10 cellular contexts compared by ENCODE assay signal in genomic region chr2:100924122-100924519, GRCh38.
A peak's percentile ranks its signal among the peaks of the same experiment; 100 is the strongest.
DNase-seq lines count a peak whose midpoint lies in the region; ATAC-seq, FAIRE-seq and TF ChIP-seq lines count a peak whose summit lies in the region.
"Had no signal": no experiment of that assay in that cellular context is flagged by ENCODE, and none has a peak within 500 bp of the region (broad histone marks: within the 10 kb centered on the region; RNA-seq: fewer than 3 reads in every experiment).

No MANE protein-coding gene starts in this region.

- POLR2A ChIA-PET in GM12878 (lab: Charles Lee): interaction anchor here (0.5 kb wide), 1 partner anchor 360 kb away, joined by 3 read pairs; no protein-coding TSS in a partner anchor

- H3K36me3 Mint-ChIP-seq in activated T-cell treated with anti-CD3 and anti-CD28 coated beads, Interleukin-2, amount 50 U/mL, for 4 hours (ENCODE audit: insufficient read depth): no peaks in the 10 kb centered on the region

- no peak for DNase-seq in activated T-cell treated with anti-CD3 and anti-CD28 coated beads, Interleukin-2, amount 50 U/mL, for 4 hours
- no peak for DNase-seq in activated T-cell treated with anti-CD3 and anti-CD28 coated beads for 4 hours
- no peak for DNase-seq in GM12878 (ENCODE audit: low read depth, low spot score)
- no peak for DNase-seq in lung (ENCODE audit: low spot score)
- DNase-seq in upper lobe of left lung: no peak
- DNase-seq in AG08395 (ENCODE audit: low spot score): no peak
- no peak for DNase-seq in stimulated activated CD4-positive, alpha-beta T cell treated with anti-CD3 and anti-CD28 coated beads, Interleukin-4, amount 100 ng/mL, for 24 hours
- no peak for DNase-seq in globus pallidus (ENCODE audit: low spot score)
- DNase-seq: activated CD4-positive, alpha-beta T cell treated with anti-CD3 and anti-CD28 coated beads for 1 hour; NCI-H2227 treated with DMSO at 0.1 percent for 48 hours had no signal

- RAD21 ChIA-PET in GM12878 (lab: Charles Lee; ENCODE audit: unreplicated experiment): interaction anchor here (1.1 to 1.2 kb wide), 2 partner anchors 10 to 17 kb away, joined by 3 read pairs; no protein-coding TSS in a partner anchor

- no peaks in the 10 kb centered on the region for H3K9me3 Mint-ChIP-seq in activated T-cell treated with anti-CD3 and anti-CD28 coated beads, Interleukin-2, amount 50 U/mL, for 4 hours

- peak overlapping the region; percentile 53 for H3K4me3 Mint-ChIP-seq in activated T-cell treated with anti-CD3 and anti-CD28 coated beads, Interleukin-2, amount 50 U/mL, for 4 hours

- 58% methylated on average over 1 of the region's 1 CpG for WGBS in GM12878 (ENCODE audit: insufficient coverage, insufficient replicate concordance, low lambda C conversion rate, missing lambda C conversion rate)
- WGBS in lung, 2 donors: 86 to 90% methylated on average over 1 of the region's 1 CpG
- WGBS in upper lobe of left lung, 2 donors: 77 to 85% methylated on average over 1 of the region's 1 CpG

- no peaks in the 10 kb centered on the region for H3K4me1 ChIP-seq in GM12878 (ENCODE audit: control insufficient read depth, insufficient read depth, low read length)
- peaks cover 0 to 3% of the 10 kb centered on the region in 2 donors for H3K4me1 ChIP-seq in lung (ENCODE audit: control insufficient read depth in 2 of 2, insufficient read depth in 2 of 2, low read length in 2 of 2)
- H3K4me1 ChIP-seq in upper lobe of left lung: peaks cover 0 to 14% (median 0%) of the 10 kb centered on the region in 4 donors

- H3K9me3 ChIP-seq in GM12878 (replicated peaks; ENCODE audit: control insufficient read depth, insufficient read depth, low read length) (no peaks in the 10 kb centered on the region), lung (ENCODE audit: control insufficient read depth in 2 of 2, insufficient read depth in 1 of 2, low read length in 1 of 2) (no peaks in the 10 kb centered on the region), upper lobe of left lung (no peaks in the 10 kb centered on the region)

- peaks cover 13% of the 10 kb centered on the region for H3K4me1 Mint-ChIP-seq in activated T-cell treated with anti-CD3 and anti-CD28 coated beads, Interleukin-2, amount 50 U/mL, for 4 hours (ENCODE audit: low read depth)

- peak; percentile 8 to 19 for ATAC-seq in activated T-cell treated with anti-CD3 and anti-CD28 coated beads, Interleukin-2, amount 50 U/mL, for 4 hours
- peak; percentile 22 for ATAC-seq in GM12878
- no peak for ATAC-seq in lung (ENCODE audit: insufficient read depth, low FRiP score)
- peak; percentile 31 to 69 for ATAC-seq in upper lobe of left lung (ENCODE audit: low FRiP score in 2 of 2)

- BruUV-seq in GM12878 (replicated peaks; lab: Mats Ljungman, UMichigan): no TSS peak

- no peaks in the 10 kb centered on the region for H3K27me3 Mint-ChIP-seq in activated T-cell treated with anti-CD3 and anti-CD28 coated beads, Interleukin-2, amount 50 U/mL, for 4 hours (ENCODE audit: low read depth)

- no peak overlapping the region for H3K9ac ChIP-seq in GM12878 (ENCODE audit: control insufficient read depth, insufficient read depth, low read length)

- TF ChIP-seq POLR2A in GM12878 (IDR thresholded peaks at IDR 0.05; ENCODE audit: low read depth, low read length) (no peak), upper lobe of left lung (IDR thresholded peaks at IDR 0.05) (no peak)

- intact Hi-C loops in GM12878 (cut with micrococcal nuclease; ENCODE audit: unreplicated experiment): no loop called here

- no peaks in the 10 kb centered on the region for H3K79me2 ChIP-seq in GM12878 (ENCODE audit: control insufficient read depth, insufficient read depth, low read length)

- TF ChIP-seq EP300 in GM12878 (IDR thresholded peaks at IDR 0.05; ENCODE audit: borderline replicate concordance in 1 of 2, control insufficient read depth in 1 of 2, low read depth in 2 of 2, low read length in 2 of 2) (no peak), upper lobe of left lung (IDR thresholded peaks at IDR 0.05) (no peak)

- TF ChIP-seq RAD21 in GM12878 (IDR thresholded peaks at IDR 0.05; ENCODE audit: insufficient read depth, low read depth, low read length): no peak

- SMC1A ChIA-PET in GM12878 (lab: Charles Lee; ENCODE audit: uncharacterized antibody, unreplicated experiment): interaction anchor here (0.6 to 1.4 kb wide), 7 partner anchors 8 to 294 kb away, joined by 3 to 4 read pairs (median 3); no protein-coding TSS in a partner anchor

- no peaks in the 10 kb centered on the region for H3K36me3 ChIP-seq in GM12878 (ENCODE audit: control insufficient read depth in 2 of 2, insufficient read depth in 2 of 2, low read length in 1 of 2)
- H3K36me3 ChIP-seq in lung (ENCODE audit: control insufficient read depth in 2 of 2, insufficient read depth in 2 of 2, low read length in 2 of 2): peaks cover 2 to 3% of the 10 kb centered on the region in 2 donors
- H3K36me3 ChIP-seq in upper lobe of left lung: no peaks in the 10 kb centered on the region

- CTCF ChIA-PET in GM12878 (lab: Yijun Ruan, JAX): interaction anchor here (0.7 to 0.8 kb wide), 2 partner anchors 57 to 61 kb away, joined by 3 read pairs; no protein-coding TSS in a partner anchor

- no peak overlapping the region for H3K27ac ChIP-seq in GM12878 (ENCODE audit: control insufficient read depth, insufficient read depth)
- peak overlapping the region; percentile 1 to 67 for H3K27ac ChIP-seq in lung (ENCODE audit: low read depth in 1 of 2, low read length in 1 of 2)
- peak overlapping the region; percentile 57 to 83 (median 77) for H3K27ac ChIP-seq in upper lobe of left lung

- no peak overlapping the region for H3K4me3 ChIP-seq in GM12878
- no peak overlapping the region for H3K4me3 ChIP-seq in lung
- peak overlapping the region in 2 of 4 donors; percentile 6 to 25 for H3K4me3 ChIP-seq in upper lobe of left lung

- no peaks in the 10 kb centered on the region for H4K20me1 ChIP-seq in GM12878 (ENCODE audit: control insufficient read depth, insufficient read depth)

- no peak for FAIRE-seq in GM12878 (lab: Jason Lieb, UNC)

- no peak for TF ChIP-seq CTCF in GM12878 (IDR thresholded peaks at IDR 0.05 in 2 of 3, conservative IDR thresholded peaks at IDR 0.05 in 1 of 3; ENCODE audit: control insufficient read depth in 2 of 3, extremely low read depth in 1 of 3, insufficient read depth in 1 of 3, low read depth in 3 of 3, low read length in 3 of 3)
- no peak for TF ChIP-seq CTCF in lung (IDR thresholded peaks at IDR 0.05; ENCODE audit: control extremely low read depth, extremely low read depth)
- TF ChIP-seq CTCF in upper lobe of left lung (IDR thresholded peaks at IDR 0.05): no peak

- no peak overlapping the region for H2AFZ ChIP-seq in GM12878 (ENCODE audit: control insufficient read depth, low read depth, low read length)

- H3K4me2 ChIP-seq in GM12878 (ENCODE audit: control insufficient read depth, insufficient read depth): no peak overlapping the region

- no peaks in the 10 kb centered on the region; a peak in 1 of 4 replicates for H3K27me3 ChIP-seq in GM12878 (replicated peaks in 1 of 2; ENCODE audit: control insufficient read depth in 2 of 2, insufficient read depth in 2 of 2, low read length in 1 of 2)
- H3K27me3 ChIP-seq in lung (ENCODE audit: control insufficient read depth, insufficient read depth): no peaks in the 10 kb centered on the region
- H3K27me3 ChIP-seq in upper lobe of left lung: no peaks in the 10 kb centered on the region

- in situ Hi-C loops in GM12878 (cut with MboI): no loop called here

TF ChIP-seq in GM12878, 131 proteins besides CTCF, POLR2A, EP300 and RAD21:
- TF ChIP-seq SMC3 (IDR thresholded peaks at IDR 0.05; ENCODE audit: borderline replicate concordance, low read length) (no peak), PAX5 (IDR thresholded peaks at IDR 0.05; ENCODE audit: borderline replicate concordance, low read depth, low read length) (no peak), HDAC2 (IDR thresholded peaks at IDR 0.05) (no peak), ZBTB4 (CRISPR knock-in tag; IDR thresholded peaks at IDR 0.05) (no peak)
